12 cellular contexts compared by ENCODE assay signal in the genomic region with DNA sequence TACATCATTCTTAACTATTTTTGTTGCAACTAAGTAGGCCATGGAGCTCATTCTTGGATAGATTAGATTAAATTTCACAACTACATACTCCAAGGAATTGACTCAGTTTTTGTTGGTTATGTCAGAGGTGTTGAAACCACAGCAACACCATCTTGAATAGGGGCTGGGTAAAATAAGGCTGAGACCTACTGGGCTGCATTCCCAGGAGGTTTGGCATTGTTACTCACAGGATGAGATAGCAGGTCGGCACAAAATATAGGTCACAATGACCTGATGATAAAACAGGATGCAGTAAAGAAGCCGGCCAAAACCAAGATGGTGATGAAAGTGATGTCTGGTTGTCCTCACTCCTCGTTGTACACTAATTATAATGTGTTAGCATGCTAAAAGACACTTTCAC. TPM values are rescaled to one million over a fixed set of nuclear protein-coding genes. Genes with fewer than 3 reads are reported as not detected.
DNase-seq lines count a peak whose midpoint lies in the region; ATAC-seq and TF ChIP-seq lines count a peak whose summit lies in the region.
"Had no signal": no experiment of that assay in that cellular context is flagged by ENCODE, and none has a peak within 500 bp of the region (broad histone marks: within the 10 kb centered on the region; RNA-seq: fewer than 3 reads in every experiment).

No MANE protein-coding gene starts in this region.

- no peak overlapping the region for H3K4me3 ChIP-seq in AG04449 (ENCODE audit: low read depth, low read length)

- peaks cover 15% of the 10 kb centered on the region for H3K36me3 Mint-ChIP-seq in effector memory CD8-positive, alpha-beta T cell (ENCODE audit: insufficient read depth)

- no peak overlapping the region for H3K4me3 Mint-ChIP-seq in effector memory CD8-positive, alpha-beta T cell
- H3K4me3 Mint-ChIP-seq: B cell, naive B cell had no signal

- POLR2A ChIA-PET in AG04449 (lab: Yijun Ruan, JAX): interaction anchor here (0.6 to 1.5 kb wide), 2 partner anchors 12 to 421 kb away, joined by 3 to 4 read pairs; no protein-coding TSS in a partner anchor

- H3K9me3 Mint-ChIP-seq in effector memory CD8-positive, alpha-beta T cell: no peaks in the 10 kb centered on the region
- H3K9me3 Mint-ChIP-seq: naive B cell had no signal

- no peak for TF ChIP-seq CTCF in AG04449 (IDR thresholded peaks at IDR 0.05; ENCODE audit: insufficient read depth, low read length, missing control alignments)

- peak; percentile 74 for DNase-seq in AG04449 (ENCODE audit: low read depth, low spot score)
- peak; percentile 74 for DNase-seq in M059J (ENCODE audit: low read depth)
- no peak for DNase-seq in effector memory CD8-positive, alpha-beta T cell
- peak; percentile 62 for DNase-seq in islet precursor cell
- DNase-seq in activated CD4-positive, alpha-beta T cell treated with anti-CD3 and anti-CD28 coated beads, Interleukin-2, amount 50 U/mL, for 1 hour: no peak
- DNase-seq in activated CD4-positive, CD25-positive, alpha-beta regulatory T cell treated with anti-CD3 and anti-CD28 coated beads, Interleukin-2, amount 50 U/mL, for 72 hours: no peak
- DNase-seq: naive B cell; NCI-H1930; stimulated activated CD4-positive, alpha-beta T cell treated with anti-CD3 and anti-CD28 coated beads, Interleukin-12 subunit alpha, Interleukin-12 subunit beta, amount 100 ng/mL, for 4 hours had no signal

- CTCF ChIA-PET in AG04449 (lab: Yijun Ruan, JAX): interaction anchor here (1.1 to 1.9 kb wide), 4 partner anchors 10 to 196 kb away, joined by 3 to 15 read pairs (median 6); no protein-coding TSS in a partner anchor

- H3K27ac Mint-ChIP-seq in effector memory CD8-positive, alpha-beta T cell: no peak overlapping the region
- H3K27ac Mint-ChIP-seq: B cell had no signal

- H3K27me3 Mint-ChIP-seq in effector memory CD8-positive, alpha-beta T cell: no peaks in the 10 kb centered on the region
- H3K27me3 Mint-ChIP-seq: B cell, naive B cell had no signal

- H3K4me1 Mint-ChIP-seq in effector memory CD8-positive, alpha-beta T cell (ENCODE audit: low read depth in 2 of 2): peaks cover 7 to 9% of the 10 kb centered on the region in 2 donors

- peak; percentile 17 for ATAC-seq in effector memory CD8-positive, alpha-beta T cell (replicated peaks)
- ATAC-seq in HG03095 (IDR thresholded peaks at IDR 0.05; ENCODE audit: unreplicated experiment) (no peak), GM21360 (IDR thresholded peaks at IDR 0.05; ENCODE audit: unreplicated experiment) (no peak)

RNA-seq across cellular contexts. Expression of a gene that starts 20.9 kb away (rescaled TPM):
- 5.5 and 16.8 TPM in 2 replicates for total RNA-seq in M059J (2014; rRNA removed; shearing (Covaris generic))

RNA-seq across cellular contexts. Expression of a gene that starts 21.0 kb away (rescaled TPM):
- 4.3 and 9.9 TPM in 2 replicates for total RNA-seq in M059J (2014; rRNA removed; shearing (Covaris generic))

Comparison
In these comparisons a context has a peak if more than half of its experiments do, and no peak if none do; other contexts are left out.
1. DNase-seq: peak in AG04449 (single experiment), M059J (single experiment) and islet precursor cell (single experiment); none in effector memory CD8-positive, alpha-beta T cell (0 of 3), activated CD4-positive, alpha-beta T cell treated with anti-CD3 and anti-CD28 coated beads, Interleukin-2, amount 50 U/mL, for 1 hour (single experiment) and activated CD4-positive, CD25-positive, alpha-beta regulatory T cell treated with anti-CD3 and anti-CD28 coated beads, Interleukin-2, amount 50 U/mL, for 72 hours (single experiment).